23 cellular contexts compared by ENCODE assay signal in genomic region chr21:25307489-25307888, GRCh38.
A peak's percentile ranks its signal among the peaks of the same experiment; 100 is the strongest.
DNase-seq lines count a peak whose midpoint lies in the region; ATAC-seq and TF ChIP-seq lines count a peak whose summit lies in the region.
"Had no signal": no experiment of that assay in that cellular context is flagged by ENCODE, and none has a peak within 500 bp of the region (broad histone marks: within the 10 kb centered on the region; RNA-seq: fewer than 3 reads in every experiment).

No MANE protein-coding gene starts in this region.

- TF ChIP-seq CTCF in foreskin fibroblast (IDR thresholded peaks at IDR 0.05; ENCODE audit: low read depth, low read length) (no peak), tibial nerve (IDR thresholded peaks at IDR 0.05) (no peak)

- no peak overlapping the region for H3K9ac ChIP-seq in adipocyte (ENCODE audit: low read length)

- no peak for TF ChIP-seq POLR2A in tibial nerve (IDR thresholded peaks at IDR 0.05)

- 83 to 94% methylated on average over 1 of the region's 1 CpG for whole genome bisulfite sequencing in tibial nerve, 2 donors

- H3K9me3 ChIP-seq in adipocyte (ENCODE audit: control insufficient read depth, low read length), result peaks cover 6% of the 10 kb centered on the region
- peaks cover 0 to 19% (median 0%) of the 10 kb centered on the region in 4 donors for H3K9me3 ChIP-seq in tibial nerve
- H3K9me3 ChIP-seq: A549 had no signal

- no peak overlapping the region for H3K27ac ChIP-seq in tibial nerve
- H3K27ac ChIP-seq: A549, cardiac muscle cell, VCaP had no signal

- no peak for TF ChIP-seq EP300 in tibial nerve (IDR thresholded peaks at IDR 0.05)

- intact Hi-C loops in Right ventricle myocardium superior (cut with DNase I), result no loop called here

- peak; percentile 60 for DNase-seq in AG08395 (ENCODE audit: low spot score)
- DNase-seq in HT1080 (ENCODE audit: low read depth), result peak; percentile 72
- peak; percentile 46 for DNase-seq in adipocyte (ENCODE audit: low read depth)
- DNase-seq in foreskin fibroblast, result peak; percentile 21 to 53
- DNase-seq in RKO (ENCODE audit: low spot score), result no peak
- no peak for DNase-seq in NCI-H748 (lab: John Stamatoyannopoulos, UW; ENCODE audit: unreplicated experiment)
- no peak for DNase-seq in Right ventricle myocardium superior
- no peak for DNase-seq in tibial nerve (ENCODE audit: low spot score in 2 of 2)
- DNase-seq: activated CD8-positive, alpha-beta memory T cell treated with anti-CD3 and anti-CD28 coated beads, Interleukin-2, amount 50 U/mL, for 48 hours; activated effector memory CD4-positive, alpha-beta T cell treated with Interleukin-2 at 50 U/mL for 16 hours; activated naive CD8-positive, alpha-beta T cell treated with anti-CD3 and anti-CD28 coated beads, Interleukin-2, amount 50 U/mL, for 24 hours; CD4-positive, CD25-positive, alpha-beta regulatory T cell; mesendoderm; naive B cell; NCI-H146; NCI-H2171 treated with DMSO at 0.1 percent for 48 hours; NCI-H69; occipital lobe; stimulated activated CD4-positive, alpha-beta T cell treated with anti-CD3 and anti-CD28 coated beads, Interleukin-15, amount 100 ng/mL, for 24 hours; substantia nigra had no signal

- H3K4me1 ChIP-seq in adipocyte (ENCODE audit: control insufficient read depth, insufficient read depth, low read length), result no peaks in the 10 kb centered on the region
- H3K4me1 ChIP-seq in tibial nerve, result no peaks in the 10 kb centered on the region
- H3K4me1 ChIP-seq: A549 had no signal

- H3K4me3 ChIP-seq in adipocyte (ENCODE audit: low read length), result no peak overlapping the region
- no peak overlapping the region for H3K4me3 ChIP-seq in foreskin fibroblast (ENCODE audit: low read depth in 1 of 2, low read length in 2 of 2)
- no peak overlapping the region for H3K4me3 ChIP-seq in tibial nerve
- H3K4me3 ChIP-seq: A549, cardiac muscle cell had no signal

- no peaks in the 10 kb centered on the region for H3K36me3 ChIP-seq in adipocyte (ENCODE audit: control insufficient read depth, insufficient read depth, low read length, severe bottlenecking)
- H3K36me3 ChIP-seq in tibial nerve, result no peaks in the 10 kb centered on the region
- H3K36me3 ChIP-seq: cardiac muscle cell had no signal

- H3K27me3 ChIP-seq in adipocyte (replicated peaks; ENCODE audit: control insufficient read depth, insufficient read depth, low read length), result no peaks in the 10 kb centered on the region
- no peaks in the 10 kb centered on the region for H3K27me3 ChIP-seq in tibial nerve
- H3K27me3 ChIP-seq: cardiac muscle cell had no signal

- no peak for ATAC-seq in Right ventricle myocardium superior (ENCODE audit: poor library complexity)
- ATAC-seq: A549; activated naive CD8-positive, alpha-beta T cell treated with anti-CD3 and anti-CD28 coated beads, Interleukin-2, amount 50 U/mL, for 24 hours had no signal

Comparison
In these comparisons a context has a peak if more than half of its experiments do, and no peak if none do; other contexts are left out.
1. DNase-seq: peak in AG08395 (single experiment), HT1080 (single experiment), adipocyte (single experiment) and foreskin fibroblast (2 of 2); none in RKO (single experiment), NCI-H748 (single experiment), Right ventricle myocardium superior (single experiment) and tibial nerve (0 of 2).